ENCODE assay signal across 29 cellular contexts in the genomic region with DNA sequence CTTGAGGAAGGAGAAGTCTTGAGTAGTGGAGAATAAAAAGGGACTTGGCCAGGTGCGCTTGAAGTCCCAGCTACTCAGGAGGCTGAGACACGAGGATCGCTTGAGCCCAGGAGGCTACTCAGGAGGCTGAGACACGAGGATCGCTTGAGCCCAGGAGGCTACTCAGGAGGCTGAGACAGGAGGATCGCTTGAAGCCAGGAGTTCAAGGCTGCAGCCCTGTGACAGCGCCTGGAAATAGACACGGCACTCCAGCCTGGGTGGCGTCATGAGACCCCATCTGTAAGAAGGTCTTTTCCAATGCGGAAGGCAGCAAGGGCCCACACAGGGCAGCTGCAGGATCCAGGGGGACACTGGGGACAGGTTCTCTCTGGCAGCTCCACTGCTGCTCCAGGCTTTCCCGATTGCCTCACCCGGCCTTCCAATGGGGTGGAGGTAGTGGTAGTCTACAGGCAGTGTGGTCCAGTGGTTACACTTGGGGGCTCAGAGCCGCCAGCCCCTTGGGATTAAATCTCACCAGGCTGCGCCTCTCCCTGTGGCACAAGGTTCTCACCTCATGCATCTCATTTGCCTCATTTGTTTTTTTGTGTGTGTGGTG.
DNase-seq lines count a peak whose midpoint lies in the region; ATAC-seq and TF ChIP-seq lines count a peak whose summit lies in the region.
"Had no signal": no experiment of that assay in that cellular context is flagged by ENCODE, and none has a peak within 500 bp of the region (broad histone marks: within the 10 kb centered on the region; RNA-seq: fewer than 3 reads in every experiment).

No MANE protein-coding gene starts in this region.

- ATAC-seq in Panc1: no peak
- ATAC-seq: activated CD8-positive, alpha-beta memory T cell treated with anti-CD3 and anti-CD28 coated beads, Interleukin-2, amount 10 ng/mL, durations not matched to agents 7 days and 5 days; esophagus mucosa; foreskin keratinocyte; GM23338; heart left ventricle; SK-N-SH treated with all-trans-retinoic acid at 6 μM for 48 hours; stimulated activated naive CD8-positive, alpha-beta T cell treated with anti-CD3 and anti-CD28 coated beads, Interleukin-15, amount 100 ng/mL, for 72 hours had no signal

- no peaks in the 10 kb centered on the region for H3K36me3 ChIP-seq in ACC112 (ENCODE audit: insufficient read depth, low read length)
- peaks cover 10% of the 10 kb centered on the region for H3K36me3 ChIP-seq in Panc1 (ENCODE audit: control insufficient read depth, insufficient read depth, low read length)
- no peaks in the 10 kb centered on the region for H3K36me3 ChIP-seq in osteoblast (ENCODE audit: insufficient read depth, low read length)
- no peaks in the 10 kb centered on the region for H3K36me3 ChIP-seq in sigmoid colon
- H3K36me3 ChIP-seq: BE2C, brain microvascular endothelial cell, colonic mucosa, heart left ventricle, tibial artery had no signal

- TF ChIP-seq CTCF in Panc1 (IDR thresholded peaks at IDR 0.05) (no peak), epithelial cell of proximal tubule (conservative IDR thresholded peaks at IDR 0.05; ENCODE audit: low read depth, low read length) (no peak), osteoblast (IDR thresholded peaks at IDR 0.05; ENCODE audit: extremely low read depth, low read depth, low read length) (no peak), sigmoid colon (IDR thresholded peaks at IDR 0.05) (no peak)

- H3K4me3 ChIP-seq in ACC112 (ENCODE audit: low read depth, low read length) (no peak overlapping the region), Panc1 (ENCODE audit: low read depth in 2 of 2, low read length in 2 of 2) (peak overlapping the region; percentile 92 to 98), epithelial cell of proximal tubule (ENCODE audit: low read depth, low read length) (peak overlapping the region; percentile 95), osteoblast (ENCODE audit: insufficient read depth, low read length) (no peak overlapping the region), sigmoid colon (no peak overlapping the region)
- H3K4me3 ChIP-seq: colonic mucosa, heart left ventricle, tibial artery had no signal

- DNase-seq in Panc1 (ENCODE audit: low read depth, low spot score) (no peak), epithelial cell of proximal tubule (ENCODE audit: low read depth) (no peak), osteoblast (ENCODE audit: insufficient read length, low spot score, missing footprints) (peak; percentile 60), retina (no peak), NCI-H2171 (lab: John Stamatoyannopoulos, UW) (no peak), NOMO-1 (lab: John Stamatoyannopoulos, UW; ENCODE audit: unreplicated experiment in 2 of 2) (no peak), sigmoid colon (no peak)
- DNase-seq: ACHN; activated B cell treated with CpG ODN at 0.5 μM for 24 hours; activated CD8-positive, alpha-beta memory T cell treated with anti-CD3 and anti-CD28 coated beads, Interleukin-2, amount 10 ng/mL, durations not matched to agents 7 days and 5 days; activated T-cell treated with anti-CD3 and anti-CD28 coated beads, Interleukin-2, amount 50 U/mL, for 48 hours; BE2C; brain microvascular endothelial cell; CD8-positive, alpha-beta memory T cell; colonic mucosa; effector memory CD4-positive, alpha-beta T cell; foreskin keratinocyte; heart left ventricle; NCI-H1092; NCI-H1930; NCI-H2227 treated with DMSO at 0.1 percent for 48 hours; NCI-H69; stimulated activated naive CD8-positive, alpha-beta T cell treated with anti-CD3 and anti-CD28 coated beads, Interleukin-15, amount 100 ng/mL, for 72 hours; T-helper 9 cell; tibial artery had no signal

- intact Hi-C loops in Panc1 (cut with micrococcal nuclease; ENCODE audit: unreplicated experiment): loop anchor here (5.0 kb wide), 1 partner anchor 33 kb away; a partner anchor contains a TSS
- intact Hi-C loops in sigmoid colon (cut with DNase I): loop anchor here (5.0 kb wide), 1 partner anchor 38 kb away; no protein-coding TSS in a partner anchor

- no peak overlapping the region for H3K4me2 ChIP-seq in osteoblast (ENCODE audit: insufficient read depth, low read length)
- H3K4me2 ChIP-seq: GM23338 had no signal

- H3K9me3 ChIP-seq in Panc1 (ENCODE audit: control insufficient read depth, insufficient read depth, low read depth, low read length) (no peaks in the 10 kb centered on the region), osteoblast (ENCODE audit: low read depth, low read length) (no peaks in the 10 kb centered on the region), sigmoid colon (no peaks in the 10 kb centered on the region)
- H3K9me3 ChIP-seq: BE2C, colonic mucosa, heart left ventricle, tibial artery had no signal

- no peak for TF ChIP-seq EP300 in sigmoid colon (IDR thresholded peaks at IDR 0.05)

- no TSS peak for BruUV-seq in Panc1 (replicated peaks; lab: Mats Ljungman, UMichigan)

- no peaks in the 10 kb centered on the region for H4K20me1 ChIP-seq in osteoblast (ENCODE audit: insufficient read depth, low read length)

- H3K27ac ChIP-seq in ACC112 (ENCODE audit: low read depth, low read length) (peak overlapping the region; percentile 36; the same call in 1 of the 2 replicates), Panc1 (ENCODE audit: low read length) (peak overlapping the region; percentile 100), osteoblast (ENCODE audit: low read depth, low read length) (peak overlapping the region; percentile 32), sigmoid colon (peak overlapping the region in 1 of 4 donors; percentile 87)
- H3K27ac ChIP-seq: tibial artery had no signal

- in situ Hi-C loops in Panc1 (cut with HindIII; ENCODE audit: low pct_unique_long_range_greater_than_20kb, low sequenced_read_pairs): no loop called here

- H3K27me3 ChIP-seq in ACC112 (ENCODE audit: insufficient read depth, low read length) (no peaks in the 10 kb centered on the region), Panc1 (ENCODE audit: control insufficient read depth, insufficient read depth, low read length) (no peaks in the 10 kb centered on the region), osteoblast (ENCODE audit: insufficient read depth, low read length) (no peaks in the 10 kb centered on the region), sigmoid colon (no peaks in the 10 kb centered on the region)
- H3K27me3 ChIP-seq: BE2C, brain microvascular endothelial cell, colonic mucosa, foreskin keratinocyte had no signal

- CTCF ChIA-PET in Panc1 (lab: Charles Lee): no interaction called here

- POLR2A ChIA-PET in Panc1 (lab: Charles Lee): interaction anchor here (0.6 kb wide), 1 partner anchor 1374 kb away, joined by 6 read pairs; no protein-coding TSS in a partner anchor

- H3K4me1 ChIP-seq in ACC112 (ENCODE audit: control insufficient read depth, insufficient read depth, low read length, unreplicated experiment) (peaks cover 60% of the 10 kb centered on the region), Panc1 (ENCODE audit: control insufficient read depth, insufficient read depth, low read length) (peaks cover 68% of the 10 kb centered on the region), osteoblast (ENCODE audit: insufficient read depth, low read length) (peaks cover 68% of the 10 kb centered on the region), sigmoid colon (peaks cover 0 to 62% (median 48%) of the 10 kb centered on the region in 4 donors)

- no peak for TF ChIP-seq POLR2A in sigmoid colon (IDR thresholded peaks at IDR 0.05)

- H3K79me2 ChIP-seq in ACC112 (ENCODE audit: control insufficient read depth, insufficient read depth, low read length, unreplicated experiment) (no peaks in the 10 kb centered on the region), osteoblast (ENCODE audit: insufficient read depth, low read length) (peaks cover 15% of the 10 kb centered on the region)

- no peak overlapping the region for H2AFZ ChIP-seq in ACC112 (ENCODE audit: low read length, unreplicated experiment)
- H2AFZ ChIP-seq in osteoblast (ENCODE audit: low read length): no peak overlapping the region
- H2AFZ ChIP-seq: GM23338 had no signal

- WGBS in sigmoid colon, 2 donors: 87 to 93% methylated on average over 14 of the region's 14 CpGs

Comparison
In these comparisons a context has a peak if more than half of its experiments do, and no peak if none do; other contexts are left out.
1. H3K4me3 ChIP-seq: peak in Panc1 (2 of 2) and epithelial cell of proximal tubule (single experiment); none in ACC112 (single experiment), osteoblast (single experiment) and sigmoid colon (0 of 4).